ENCODE assay signal across 1 cellular context in genomic region chr21:36209626-36210171, GRCh38.
TF ChIP-seq lines count a peak whose summit lies in the region.

No MANE protein-coding gene starts in this region.

TF ChIP-seq in K562, 482 proteins besides CTCF, POLR2A, EP300 and RAD21 (continued from another document):
- TF ChIP-seq STAG1 (CRISPR knock-in tag; IDR thresholded peaks at IDR 0.05; ENCODE audit: borderline replicate concordance), result no peak; the same call in 1 of the 2 replicates
- no peak for TF ChIP-seq THAP12 (CRISPR knock-in tag; IDR thresholded peaks at IDR 0.05)
- no peak for TF ChIP-seq MAX (CRISPR knock-in tag; IDR thresholded peaks at IDR 0.05)
- TF ChIP-seq FOXK1 (CRISPR knock-in tag; IDR thresholded peaks at IDR 0.05; ENCODE audit: borderline replicate concordance), result no peak
- no peak for TF ChIP-seq HSF4 (CRISPR knock-in tag; IDR thresholded peaks at IDR 0.05; ENCODE audit: borderline replicate concordance)
- TF ChIP-seq GATA2 (CRISPR knock-in tag; IDR thresholded peaks at IDR 0.05), result peak; percentile 33
- peak; percentile 16; the same call in 1 of the 2 replicates for TF ChIP-seq HES1 (IDR thresholded peaks at IDR 0.05; ENCODE audit: low read depth)
- TF ChIP-seq ZKSCAN3 (CRISPR knock-in tag; IDR thresholded peaks at IDR 0.05), result no peak
- TF ChIP-seq SRSF1 (IDR thresholded peaks at IDR 0.05; ENCODE audit: low read depth, low read length), result no peak
- no peak for TF ChIP-seq ARID4B (CRISPR knock-in tag; IDR thresholded peaks at IDR 0.05)
- TF ChIP-seq PHB (CRISPR knock-in tag; IDR thresholded peaks at IDR 0.05), result no peak
- TF ChIP-seq NR2C2 (CRISPR knock-in tag; IDR thresholded peaks at IDR 0.05), result no peak
- TF ChIP-seq NR2C2 (tag; IDR thresholded peaks at IDR 0.05), result no peak
- no peak for TF ChIP-seq TBP (optimal IDR thresholded peaks at IDR 0.05; ENCODE audit: low read depth, low read length)
- TF ChIP-seq CREBBP (IDR thresholded peaks at IDR 0.05; ENCODE audit: low read depth, low read length), result no peak
- no peak for TF ChIP-seq FOXP1 (CRISPR knock-in tag; IDR thresholded peaks at IDR 0.05)
- TF ChIP-seq ZNF778 (CRISPR knock-in tag; IDR thresholded peaks at IDR 0.05), result no peak
- TF ChIP-seq RFX5 (IDR thresholded peaks at IDR 0.05; ENCODE audit: low read depth, low read length), result no peak
- TF ChIP-seq CC2D1A (IDR thresholded peaks at IDR 0.05), result 0 out of 2 replicates have a peak, but pooled peaks have one; percentile 30
- no peak for TF ChIP-seq CTCFL (IDR thresholded peaks at IDR 0.05; ENCODE audit: borderline replicate concordance, insufficient read depth, low read depth, low read length, poor library complexity, severe bottlenecking)
- 0 out of 2 replicates have a peak, but pooled peaks have one; percentile 20 for TF ChIP-seq RB1 (IDR thresholded peaks at IDR 0.05; ENCODE audit: low read depth)
- TF ChIP-seq CBX2 (IDR thresholded peaks at IDR 0.05; ENCODE audit: insufficient read depth, low read length, poor library complexity, severe bottlenecking), result no peak
- TF ChIP-seq ZNF398 (CRISPR knock-in tag; IDR thresholded peaks at IDR 0.05), result no peak
- TF ChIP-seq SRSF9 (IDR thresholded peaks at IDR 0.05; ENCODE audit: borderline replicate concordance, low read depth, low read length), result no peak
- peak; percentile 25; the same call in 1 of the 2 replicates for TF ChIP-seq LCOR (CRISPR knock-in tag; IDR thresholded peaks at IDR 0.05)
- peak; percentile 26; the same call in 1 of the 2 replicates for TF ChIP-seq JUND (IDR thresholded peaks at IDR 0.05; ENCODE audit: borderline replicate concordance, low read depth, low read length)
- no peak for TF ChIP-seq JUND (tag; IDR thresholded peaks at IDR 0.05; ENCODE audit: borderline replicate concordance, low read depth, low read length)
- peak; percentile 88 for TF ChIP-seq DEAF1 (CRISPR knock-in tag; IDR thresholded peaks at IDR 0.05)
- no peak for TF ChIP-seq HCFC1 (IDR thresholded peaks at IDR 0.05; ENCODE audit: low read depth, low read length)
- TF ChIP-seq NR4A1 (CRISPR knock-in tag; IDR thresholded peaks at IDR 0.05), result no peak
- TF ChIP-seq NR4A1 (tag; IDR thresholded peaks at IDR 0.05), result no peak
- 0 out of 2 replicates have a peak, but pooled peaks have one; percentile 54 for TF ChIP-seq ARID2 (IDR thresholded peaks at IDR 0.05)
- no peak for TF ChIP-seq SMAD3 (CRISPR knock-in tag; conservative IDR thresholded peaks at IDR 0.05)
- no peak for TF ChIP-seq SRF (CRISPR knock-in tag; IDR thresholded peaks at IDR 0.05)
- TF ChIP-seq ZHX1 (conservative IDR thresholded peaks at IDR 0.05; ENCODE audit: low read length), result no peak
- TF ChIP-seq L3MBTL2 (IDR thresholded peaks at IDR 0.05), result peak; percentile 29; the same call in 1 of the 2 replicates
- TF ChIP-seq RNF219 (CRISPR knock-in tag; IDR thresholded peaks at IDR 0.05), result no peak
- no peak for TF ChIP-seq HMGN3 (IDR thresholded peaks at IDR 0.05; ENCODE audit: borderline replicate concordance, extremely low read depth, insufficient read length, low read depth, low read length)
- no peak for TF ChIP-seq ATF7 (IDR thresholded peaks at IDR 0.05)
- peak; percentile 77 for TF ChIP-seq SMC3 (conservative IDR thresholded peaks at IDR 0.05; ENCODE audit: insufficient read depth, low read depth, low read length)
- TF ChIP-seq ARNT (IDR thresholded peaks at IDR 0.05), result 0 out of 4 replicates have a peak, but pooled peaks of 1 of the 2 experiments have one; percentile 43
